10 cellular contexts compared by ENCODE assay signal in genomic region chr22:40247976-40248375, GRCh38.
DNase-seq lines count a peak whose midpoint lies in the region; ATAC-seq and TF ChIP-seq lines count a peak whose summit lies in the region.
"Had no signal": no experiment of that assay in that cellular context is flagged by ENCODE, and none has a peak within 500 bp of the region (broad histone marks: within the 10 kb centered on the region; RNA-seq: fewer than 3 reads in every experiment).

No MANE protein-coding gene starts in this region.

- TF ChIP-seq CTCF in MCF 10A (IDR thresholded peaks at IDR 0.05; ENCODE audit: unreplicated experiment) = no peak

- BruUV-seq in MCF 10A (replicated peaks; lab: Mats Ljungman, UMichigan) = no TSS peak

- H3K27ac Mint-ChIP-seq in T-helper 1 cell treated with Interleukin-12 subunit alpha and Interleukin-12 subunit beta and Interleukin-4 antibody, amounts not matched to agents 30 μg/mL and 1 μg/mL, for 36 hours = peak overlapping the region; percentile 52
- peak overlapping the region; percentile 65 to 86 for H3K27ac Mint-ChIP-seq in effector memory CD8-positive, alpha-beta T cell
- no peak overlapping the region for H3K27ac Mint-ChIP-seq in MCF 10A (ENCODE audit: low read depth, unreplicated experiment)

- peak; percentile 98 for ATAC-seq in effector memory CD8-positive, alpha-beta T cell (replicated peaks)
- ATAC-seq in HG02763 (IDR thresholded peaks at IDR 0.05; ENCODE audit: unreplicated experiment) = no peak
- ATAC-seq: GM12878 had no signal

- peaks cover 39% of the 10 kb centered on the region for H3K4me1 Mint-ChIP-seq in T-helper 1 cell treated with Interleukin-12 subunit alpha and Interleukin-12 subunit beta and Interleukin-4 antibody, amounts not matched to agents 30 μg/mL and 1 μg/mL, for 36 hours (ENCODE audit: low read depth)
- peaks cover 32 to 57% of the 10 kb centered on the region in 2 donors for H3K4me1 Mint-ChIP-seq in effector memory CD8-positive, alpha-beta T cell (ENCODE audit: low read depth in 2 of 2)
- no peaks in the 10 kb centered on the region for H3K4me1 Mint-ChIP-seq in MCF 10A (ENCODE audit: insufficient read depth, unreplicated experiment)

- CTCF ChIA-PET in MCF 10A (lab: Yijun Ruan, JAX) = no interaction called here

- DNase-seq in activated CD8-positive, alpha-beta memory T cell treated with anti-CD3 and anti-CD28 coated beads, Interleukin-2, amount 50 U/mL, for 48 hours = peak; percentile 72
- DNase-seq in effector memory CD8-positive, alpha-beta T cell = peak; percentile 72 to 74 (median 73)
- peak; percentile 44 to 45 for DNase-seq in stimulated activated CD8-positive, alpha-beta memory T cell treated with anti-CD3 and anti-CD28 coated beads, Interleukin-7, amount 100 ng/mL, for 1 hour (ENCODE audit: low read depth in 2 of 2)
- DNase-seq in MCF 10A (ENCODE audit: unreplicated experiment) (no peak), NOMO-1 treated with DMSO at 0.1 percent for 48 hours (lab: John Stamatoyannopoulos, UW; ENCODE audit: unreplicated experiment) (no peak), NCI-H82 treated with DMSO at 0.1 percent for 48 hours (lab: John Stamatoyannopoulos, UW; ENCODE audit: unreplicated experiment) (no peak)
- DNase-seq: kidney glomerular epithelial cell had no signal

- peaks cover 28% of the 10 kb centered on the region for H3K36me3 Mint-ChIP-seq in T-helper 1 cell treated with Interleukin-12 subunit alpha and Interleukin-12 subunit beta and Interleukin-4 antibody, amounts not matched to agents 30 μg/mL and 1 μg/mL, for 36 hours (ENCODE audit: low read depth)
- peaks cover 34% of the 10 kb centered on the region for H3K36me3 Mint-ChIP-seq in effector memory CD8-positive, alpha-beta T cell (ENCODE audit: insufficient read depth)
- H3K36me3 Mint-ChIP-seq in MCF 10A (ENCODE audit: insufficient read depth, unreplicated experiment) = peaks cover 40% of the 10 kb centered on the region

- no peaks in the 10 kb centered on the region for H3K27me3 Mint-ChIP-seq in T-helper 1 cell treated with Interleukin-12 subunit alpha and Interleukin-12 subunit beta and Interleukin-4 antibody, amounts not matched to agents 30 μg/mL and 1 μg/mL, for 36 hours (ENCODE audit: low read depth)
- H3K27me3 Mint-ChIP-seq in effector memory CD8-positive, alpha-beta T cell = no peaks in the 10 kb centered on the region
- H3K27me3 Mint-ChIP-seq in MCF 10A (ENCODE audit: insufficient read depth, unreplicated experiment) = no peaks in the 10 kb centered on the region

- peak overlapping the region; percentile 48 for H3K4me3 Mint-ChIP-seq in T-helper 1 cell treated with Interleukin-12 subunit alpha and Interleukin-12 subunit beta and Interleukin-4 antibody, amounts not matched to agents 30 μg/mL and 1 μg/mL, for 36 hours
- H3K4me3 Mint-ChIP-seq in effector memory CD8-positive, alpha-beta T cell = peak overlapping the region; percentile 69 to 72
- no peak overlapping the region for H3K4me3 Mint-ChIP-seq in MCF 10A (ENCODE audit: unreplicated experiment)

- intact Hi-C loops in MCF 10A (cut with micrococcal nuclease) = no loop called here

- POLR2A ChIA-PET in MCF 10A (lab: Yijun Ruan, JAX) = no interaction called here

- no peaks in the 10 kb centered on the region for H3K9me3 Mint-ChIP-seq in T-helper 1 cell treated with Interleukin-12 subunit alpha and Interleukin-12 subunit beta and Interleukin-4 antibody, amounts not matched to agents 30 μg/mL and 1 μg/mL, for 36 hours
- no peaks in the 10 kb centered on the region for H3K9me3 Mint-ChIP-seq in effector memory CD8-positive, alpha-beta T cell
- no peaks in the 10 kb centered on the region for H3K9me3 Mint-ChIP-seq in MCF 10A (ENCODE audit: unreplicated experiment)

Comparison
In these comparisons a context has a peak if more than half of its experiments do, and no peak if none do; other contexts are left out.
1. DNase-seq: peak in activated CD8-positive, alpha-beta memory T cell treated with anti-CD3 and anti-CD28 coated beads, Interleukin-2, amount 50 U/mL, for 48 hours (single experiment), effector memory CD8-positive, alpha-beta T cell (3 of 3) and stimulated activated CD8-positive, alpha-beta memory T cell treated with anti-CD3 and anti-CD28 coated beads, Interleukin-7, amount 100 ng/mL, for 1 hour (2 of 2); none in MCF 10A (single experiment), NOMO-1 treated with DMSO at 0.1 percent for 48 hours (single experiment) and NCI-H82 treated with DMSO at 0.1 percent for 48 hours (single experiment).